ENCODE assay signal across 8 cellular contexts in genomic region chr4:87353592-87353991, GRCh38. TPM values are rescaled to one million over a fixed set of nuclear protein-coding genes. Genes with fewer than 3 reads are reported as not detected.
A peak's percentile ranks its signal among the peaks of the same experiment; 100 is the strongest.
DNase-seq lines count a peak whose midpoint lies in the region; ATAC-seq and TF ChIP-seq lines count a peak whose summit lies in the region.

No MANE protein-coding gene starts in this region.

- no peak overlapping the region for H3K4me3 ChIP-seq in DND-41 (ENCODE audit: low read depth in 1 of 2, low read length in 2 of 2)
- no peak overlapping the region for H3K4me3 ChIP-seq in SU-DHL-6 (ENCODE audit: insufficient read depth, low read length, poor library complexity, severe bottlenecking)
- H3K4me3 ChIP-seq in endodermal cell (ENCODE audit: low read length), result no peak overlapping the region

- no peak overlapping the region for H3K4me3 Mint-ChIP-seq in endodermal cell
- no peak overlapping the region for H3K4me3 Mint-ChIP-seq in nephron

- no peaks in the 10 kb centered on the region for H3K9me2 ChIP-seq in SU-DHL-6 (replicated peaks; ENCODE audit: insufficient read depth, low read length)

- H3K27ac Mint-ChIP-seq in endodermal cell (no peak overlapping the region), nephron (peak overlapping the region in 1 of 3 experiments; percentile 63)

- H3K36me3 ChIP-seq in DND-41 (ENCODE audit: insufficient read depth, low read length) (peaks cover 46% of the 10 kb centered on the region), SU-DHL-6 (ENCODE audit: low read length) (no peaks in the 10 kb centered on the region), endodermal cell (ENCODE audit: control insufficient read depth, insufficient read depth, low read length) (no peaks in the 10 kb centered on the region)

- H3K4me2 ChIP-seq in DND-41 (ENCODE audit: insufficient read depth, low read length) (no peak overlapping the region), SU-DHL-6 (ENCODE audit: low read depth, low read length, poor library complexity, severe bottlenecking) (no peak overlapping the region)

- H2AFZ ChIP-seq in DND-41 (ENCODE audit: low read depth, low read length), result no peak overlapping the region
- H2AFZ ChIP-seq in SU-DHL-6 (ENCODE audit: low read depth, low read length, severe bottlenecking), result no peak overlapping the region

- ATAC-seq in DND-41 (ENCODE audit: insufficient read depth, low read depth) (no peak), HG03175 (IDR thresholded peaks at IDR 0.05; ENCODE audit: unreplicated experiment) (peak; percentile 87)

- H3K27ac ChIP-seq in DND-41 (ENCODE audit: low read length) (no peak overlapping the region), SU-DHL-6 (ENCODE audit: low read depth, low read length) (no peak overlapping the region), endodermal cell (ENCODE audit: low read depth, low read length) (no peak overlapping the region)

- H3K9me3 Mint-ChIP-seq in endodermal cell (peaks cover 2% of the 10 kb centered on the region), nephron (peaks cover 5% of the 10 kb centered on the region)

- no peak for DNase-seq in DND-41
- DNase-seq in GM19238 (ENCODE audit: insufficient read length, low spot score), result peak; percentile 21
- DNase-seq in endodermal cell, result peak; percentile 81
- DNase-seq in DMS153 treated with DMSO at 0.1 percent for 48 hours (lab: John Stamatoyannopoulos, UW; ENCODE audit: unreplicated experiment), result no peak
- DNase-seq in HPDE6-E6E7 (ENCODE audit: extremely low spot score), result no peak

- H3K79me2 ChIP-seq in DND-41 (ENCODE audit: insufficient read depth, low read length) (no peaks in the 10 kb centered on the region), SU-DHL-6 (ENCODE audit: insufficient read depth, low read length) (no peaks in the 10 kb centered on the region)

- H3F3A ChIP-seq in SU-DHL-6 (ENCODE audit: insufficient read depth), result no peaks in the 10 kb centered on the region

- no peaks in the 10 kb centered on the region for H4K20me1 ChIP-seq in DND-41 (ENCODE audit: insufficient read depth, low read length)
- H4K20me1 ChIP-seq in SU-DHL-6 (ENCODE audit: low read depth, low read length), result no peaks in the 10 kb centered on the region

- H3K4me1 ChIP-seq in DND-41 (ENCODE audit: insufficient read depth, low read length), result no peaks in the 10 kb centered on the region
- peaks cover 5% of the 10 kb centered on the region for H3K4me1 ChIP-seq in endodermal cell (ENCODE audit: control insufficient read depth, insufficient read depth, low read length)

- H3K9ac ChIP-seq in DND-41 (ENCODE audit: low read depth, low read length) (no peak overlapping the region), SU-DHL-6 (ENCODE audit: low read length) (no peak overlapping the region), endodermal cell (ENCODE audit: extremely low read depth, low read length, poor library complexity, severe bottlenecking) (no peak overlapping the region)

- H3K27me3 Mint-ChIP-seq in endodermal cell (ENCODE audit: insufficient read depth) (no peaks in the 10 kb centered on the region), nephron (ENCODE audit: low read depth) (no peaks in the 10 kb centered on the region)

- H3K27me3 ChIP-seq in DND-41 (ENCODE audit: insufficient read depth, low read length, poor library complexity) (no peaks in the 10 kb centered on the region), SU-DHL-6 (ENCODE audit: low read length) (no peaks in the 10 kb centered on the region), endodermal cell (ENCODE audit: control insufficient read depth, insufficient read depth, low read length, poor library complexity, severe bottlenecking) (no peaks in the 10 kb centered on the region)

- TF ChIP-seq CTCF in DND-41 (IDR thresholded peaks at IDR 0.05; ENCODE audit: borderline replicate concordance, extremely low read depth, low read length, poor library complexity, severe bottlenecking), result peak; percentile 43
- TF ChIP-seq CTCF in SU-DHL-6 (IDR thresholded peaks at IDR 0.05; ENCODE audit: insufficient read depth, low read length, poor library complexity, severe bottlenecking), result peak; percentile 33
- peak; percentile 92 for TF ChIP-seq CTCF in endodermal cell (conservative IDR thresholded peaks at IDR 0.05)
- TF ChIP-seq CTCF in nephron (IDR thresholded peaks at IDR 0.05; ENCODE audit: unreplicated experiment in 3 of 3), result peak; percentile 48 to 68 (median 58)

- H3K9me3 ChIP-seq in DND-41 (ENCODE audit: insufficient read depth, low read length, severe bottlenecking), result no peaks in the 10 kb centered on the region
- H3K9me3 ChIP-seq in SU-DHL-6 (ENCODE audit: insufficient read depth, low read length), result no peaks in the 10 kb centered on the region
- no peaks in the 10 kb centered on the region for H3K9me3 ChIP-seq in endodermal cell (ENCODE audit: control insufficient read depth, low read length)

- H3K36me3 Mint-ChIP-seq in endodermal cell (ENCODE audit: low read depth) (peaks cover 18% of the 10 kb centered on the region), nephron (ENCODE audit: low read depth) (peaks cover 20% of the 10 kb centered on the region)

- H3K4me1 Mint-ChIP-seq in endodermal cell (peaks cover 8% of the 10 kb centered on the region), nephron (no peaks in the 10 kb centered on the region)

- WGBS in endodermal cell (ENCODE audit: insufficient coverage in 1 of 2, insufficient read length in 1 of 2), 2 experiments, result 15% methylated on average over 3 of the region's 3 CpGs; no CpG with 5 or more reads in 1 of the 2 experiments

RNA-seq across cellular contexts. Expression of gene HSD17B13, which starts 30.9 kb away (rescaled TPM):
- under 1 TPM in 1 of 2 donors, not detected in 1; 0.58 TPM for total RNA-seq in endodermal cell
- 0.46 TPM for polyA plus RNA-seq in endodermal cell (2013, experiment 1 of 2)
- 0.41 TPM for polyA plus RNA-seq in endodermal cell (2013, experiment 2 of 2)

RNA-seq across cellular contexts. Expression of gene HSD17B11, which starts 37.4 kb away (rescaled TPM):
- total RNA-seq in endodermal cell, result 10 to 100 TPM; 18.3 to 22.7 TPM
- 36.7 TPM for polyA plus RNA-seq in endodermal cell (2013, experiment 1 of 2)
- polyA plus RNA-seq in endodermal cell (2013, experiment 2 of 2), result 30.2 TPM

Comparison
In these comparisons a context has a peak if more than half of its experiments do, and no peak if none do; other contexts are left out.
1. DNase-seq: peak in GM19238 (single experiment) and endodermal cell (single experiment); none in DND-41 (single experiment), DMS153 treated with DMSO at 0.1 percent for 48 hours (single experiment) and HPDE6-E6E7 (single experiment).
2. CTCF ChIP-seq: peak in every context shown above with its lines; median percentile 92 in endodermal cell; 58 in nephron; 43 in DND-41; 33 in SU-DHL-6.